In genomic region chr3:81502251-81502650, GRCh38 we compare ENCODE assay signal across 36 cellular contexts.
"Had no signal": no experiment of that assay in that cellular context is flagged by ENCODE, and none has a peak within 500 bp of the region (broad histone marks: within the 10 kb centered on the region; RNA-seq: fewer than 3 reads in every experiment).

No MANE protein-coding gene starts in this region.

- FAIRE-seq: bronchial epithelial cell, RCC 7860 had no signal

- H3K27ac Mint-ChIP-seq: activated CD4-positive, alpha-beta T cell treated with anti-CD3 and anti-CD28 coated beads for 36 hours; activated CD4-positive, alpha-beta T cell treated with anti-CD3 and anti-CD28 coated beads, Interleukin-2, amount 10 ng/mL, durations not matched to agents 7 days and 5 days; activated CD8-positive, alpha-beta T cell treated with anti-CD3 and anti-CD28 coated beads, Interleukin-2, amount 10 ng/mL, durations not matched to agents 7 days and 5 days; activated naive CD4-positive, alpha-beta T cell treated with anti-CD3 and anti-CD28 coated beads for 36 hours; activated naive CD4-positive, alpha-beta T cell treated with anti-CD3 and anti-CD28 coated beads, Interleukin-2, amount 50 U/mL, for 72 hours; activated T-helper 1 cell treated with anti-CD3 and anti-CD28 coated beads, Interleukin-12 subunit alpha, Interleukin-12 subunit beta, Interleukin-2, Interleukin-4 antibody, amounts not matched to agents 30 ng/mL and 10 ng/mL and 1 ng/mL, durations not matched to agents 14 hours and 24 hours and 36 hours; brain; WTC11 had no signal

- H3K9me3 Mint-ChIP-seq: activated CD4-positive, alpha-beta T cell treated with anti-CD3 and anti-CD28 coated beads, Interleukin-2, amount 10 ng/mL, durations not matched to agents 7 days and 5 days; activated naive CD4-positive, alpha-beta T cell treated with anti-CD3 and anti-CD28 coated beads for 36 hours; activated T-cell treated with anti-CD3 and anti-CD28 coated beads, Interleukin-2, amount 50 U/mL, for 4 hours; activated T-helper 1 cell treated with anti-CD3 and anti-CD28 coated beads, Interleukin-12 subunit alpha, Interleukin-12 subunit beta, Interleukin-2, Interleukin-4 antibody, amounts not matched to agents 30 ng/mL and 10 ng/mL and 1 ng/mL, durations not matched to agents 14 hours and 24 hours and 36 hours had no signal

- ATAC-seq: activated CD4-positive, alpha-beta T cell treated with anti-CD3 and anti-CD28 coated beads for 36 hours; activated CD4-positive, CD25-positive, alpha-beta regulatory T cell treated with anti-CD3 and anti-CD28 coated beads, Interleukin-2, amount 50 U/mL, for 24 hours; activated CD8-positive, alpha-beta T cell treated with anti-CD3 and anti-CD28 coated beads, Interleukin-2, amount 10 ng/mL, durations not matched to agents 7 days and 5 days; activated naive CD4-positive, alpha-beta T cell treated with anti-CD3 and anti-CD28 coated beads, Interleukin-2, amount 50 U/mL, for 72 hours; activated T-cell treated with anti-CD3 and anti-CD28 coated beads, Interleukin-2, amount 50 U/mL, for 4 hours; Right ventricle myocardium inferior; SK-N-SH treated with all-trans-retinoic acid at 6 μM for 48 hours; WTC11 had no signal

- H3K27ac ChIP-seq: PC-9, RWPE1 had no signal

- H3K4me1 Mint-ChIP-seq: activated CD4-positive, alpha-beta T cell treated with anti-CD3 and anti-CD28 coated beads for 36 hours; activated CD4-positive, alpha-beta T cell treated with anti-CD3 and anti-CD28 coated beads, Interleukin-2, amount 10 ng/mL, durations not matched to agents 7 days and 5 days; brain; WTC11 had no signal

- H3K36me3 Mint-ChIP-seq: WTC11 had no signal

- H2AFZ ChIP-seq: PC-9 had no signal

- H3K4me2 ChIP-seq: PC-9 had no signal

- DNase-seq: activated CD4-positive, alpha-beta T cell treated with anti-CD3 and anti-CD28 coated beads for 36 hours; activated CD4-positive, alpha-beta T cell treated with anti-CD3 and anti-CD28 coated beads, Interleukin-2, amount 10 ng/mL, durations not matched to agents 7 days and 5 days; activated CD4-positive, alpha-beta T cell treated with anti-CD3 and anti-CD28 coated beads, Interleukin-2, amount 50 U/mL, for 48 hours; activated CD8-positive, alpha-beta memory T cell treated with anti-CD3 and anti-CD28 coated beads, Interleukin-2, amount 50 U/mL, for 4 hours; activated CD8-positive, alpha-beta T cell treated with anti-CD3 and anti-CD28 coated beads, Interleukin-2, amount 10 ng/mL, durations not matched to agents 7 days and 5 days; activated gamma-delta T cell treated with Interleukin-2 at 50 U/mL for 16 hours; activated naive CD4-positive, alpha-beta T cell treated with anti-CD3 and anti-CD28 coated beads for 36 hours; activated T-cell treated with anti-CD3 and anti-CD28 coated beads for 4 hours; activated T-cell treated with anti-CD3 and anti-CD28 coated beads, Interleukin-2, amount 50 U/mL, for 4 hours; anterior cingulate cortex; caudate nucleus; cerebellar nuclear complex; Karpas-422; KBM-7; NCI-H1092 treated with DMSO at 0.1 percent for 48 hours; NCI-H1417 treated with DMSO at 0.1 percent for 48 hours; NCI-H187 treated with DMSO at 0.1 percent for 48 hours; NCI-H2081; NCI-H2171 treated with DMSO at 0.1 percent for 48 hours; NCI-H345; NCI-H524 treated with DMSO at 0.1 percent for 48 hours; PC-9; SIG-M5; T-helper 1 cell; T-helper 2 cell; T-helper 9 cell had no signal

- H3K4me3 ChIP-seq: PC-9 had no signal

- H3K27me3 Mint-ChIP-seq: activated CD4-positive, alpha-beta T cell treated with anti-CD3 and anti-CD28 coated beads for 36 hours; activated CD4-positive, alpha-beta T cell treated with anti-CD3 and anti-CD28 coated beads, Interleukin-2, amount 10 ng/mL, durations not matched to agents 7 days and 5 days had no signal

- H3K4me3 Mint-ChIP-seq: activated CD4-positive, alpha-beta T cell treated with anti-CD3 and anti-CD28 coated beads for 36 hours; activated CD4-positive, alpha-beta T cell treated with anti-CD3 and anti-CD28 coated beads, Interleukin-2, amount 10 ng/mL, durations not matched to agents 7 days and 5 days; activated CD8-positive, alpha-beta T cell treated with anti-CD3 and anti-CD28 coated beads, Interleukin-2, amount 10 ng/mL, durations not matched to agents 7 days and 5 days; activated naive CD4-positive, alpha-beta T cell treated with anti-CD3 and anti-CD28 coated beads for 36 hours; activated T-cell treated with anti-CD3 and anti-CD28 coated beads, Interleukin-2, amount 50 U/mL, for 4 hours; activated T-helper 1 cell treated with anti-CD3 and anti-CD28 coated beads, Interleukin-12 subunit alpha, Interleukin-12 subunit beta, Interleukin-2, Interleukin-4 antibody, amounts not matched to agents 30 ng/mL and 10 ng/mL and 1 ng/mL, durations not matched to agents 14 hours and 24 hours and 36 hours; brain; WTC11 had no signal
